Comparison of ENCODE assay signal across 38 cellular contexts in the genomic region with DNA sequence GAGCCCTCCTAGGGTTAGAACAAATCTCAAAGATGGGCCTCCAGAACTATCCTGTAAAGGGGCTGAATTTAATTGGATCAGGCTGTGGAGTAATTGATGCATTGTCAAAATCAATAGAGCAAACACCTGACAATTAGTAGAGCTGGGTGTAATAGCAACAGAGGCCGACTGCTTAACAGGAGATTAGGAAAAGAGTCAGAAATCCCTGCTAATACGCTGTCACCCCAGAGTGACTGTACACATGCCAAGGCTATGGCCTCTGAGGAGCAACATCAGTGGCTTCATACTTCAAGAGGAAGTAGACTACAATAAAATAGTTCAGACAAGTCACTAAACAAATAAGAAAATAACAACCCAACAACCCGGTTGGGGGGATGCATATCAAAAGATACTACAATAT. TPM values are rescaled to one million over a fixed set of nuclear protein-coding genes. Genes with fewer than 3 reads are reported as not detected.
"Had no signal": no experiment of that assay in that cellular context is flagged by ENCODE, and none has a peak within 500 bp of the region (broad histone marks: within the 10 kb centered on the region; RNA-seq: fewer than 3 reads in every experiment).

No MANE protein-coding gene starts in this region.

- H3K27ac Mint-ChIP-seq: activated CD8-positive, alpha-beta T cell treated with anti-CD3 and anti-CD28 coated beads, Interleukin-2, amount 10 ng/mL, durations not matched to agents 7 days and 5 days; activated naive CD8-positive, alpha-beta T cell; activated T-cell treated with anti-CD3 and anti-CD28 coated beads, Interleukin-2, amount 50 U/mL, for 72 hours; immature natural killer cell; nephron; progenitor cell of endocrine pancreas; stimulated activated effector memory CD8-positive, alpha-beta T cell treated with anti-CD3 and anti-CD28 coated beads, Interleukin-12 subunit alpha, Interleukin-12 subunit beta, amount 100 ng/mL, for 72 hours; stimulated activated naive CD8-positive, alpha-beta T cell treated with anti-CD3 and anti-CD28 coated beads, Interleukin-15, amount 100 ng/mL, for 72 hours; T-helper 17 cell; WTC11 had no signal

- H3K4me1 Mint-ChIP-seq: central memory CD8-positive, alpha-beta T cell; immature natural killer cell; stimulated activated effector memory CD8-positive, alpha-beta T cell treated with anti-CD3 and anti-CD28 coated beads, Interleukin-12 subunit alpha, Interleukin-12 subunit beta, amount 100 ng/mL, for 72 hours; stimulated activated naive CD8-positive, alpha-beta T cell treated with anti-CD3 and anti-CD28 coated beads, Interleukin-15, amount 100 ng/mL, for 72 hours had no signal

- H3K9me3 Mint-ChIP-seq: activated T-cell treated with anti-CD3 and anti-CD28 coated beads, Interleukin-2, amount 50 U/mL, for 72 hours; central memory CD8-positive, alpha-beta T cell; immature natural killer cell; nephron; stimulated activated effector memory CD8-positive, alpha-beta T cell treated with anti-CD3 and anti-CD28 coated beads, Interleukin-12 subunit alpha, Interleukin-12 subunit beta, amount 100 ng/mL, for 72 hours; stimulated activated naive CD8-positive, alpha-beta T cell treated with anti-CD3 and anti-CD28 coated beads, Interleukin-15, amount 100 ng/mL, for 72 hours; WTC11 had no signal

- H3K4me1 ChIP-seq: vagina had no signal

- H3K27me3 ChIP-seq: dorsolateral prefrontal cortex, heart left ventricle, neutrophil, ovary, upper lobe of left lung, vagina had no signal

- H3K27me3 Mint-ChIP-seq: activated naive CD8-positive, alpha-beta T cell; central memory CD8-positive, alpha-beta T cell; progenitor cell of endocrine pancreas; stimulated activated naive CD8-positive, alpha-beta T cell treated with anti-CD3 and anti-CD28 coated beads, Interleukin-15, amount 100 ng/mL, for 72 hours; T-helper 17 cell had no signal

- H3K4me3 Mint-ChIP-seq: activated CD8-positive, alpha-beta T cell treated with anti-CD3 and anti-CD28 coated beads, Interleukin-2, amount 10 ng/mL, durations not matched to agents 7 days and 5 days; activated naive CD8-positive, alpha-beta T cell; activated T-cell treated with anti-CD3 and anti-CD28 coated beads, Interleukin-2, amount 50 U/mL, for 72 hours; central memory CD8-positive, alpha-beta T cell; immature natural killer cell; nephron; stimulated activated effector memory CD8-positive, alpha-beta T cell treated with anti-CD3 and anti-CD28 coated beads, Interleukin-12 subunit alpha, Interleukin-12 subunit beta, amount 100 ng/mL, for 72 hours; stimulated activated naive CD8-positive, alpha-beta T cell treated with anti-CD3 and anti-CD28 coated beads, Interleukin-15, amount 100 ng/mL, for 72 hours; T-helper 17 cell; WTC11 had no signal

- H3K36me3 Mint-ChIP-seq: immature natural killer cell; stimulated activated effector memory CD8-positive, alpha-beta T cell treated with anti-CD3 and anti-CD28 coated beads, Interleukin-12 subunit alpha, Interleukin-12 subunit beta, amount 100 ng/mL, for 72 hours; WTC11 had no signal

- H3K4me3 ChIP-seq: dorsolateral prefrontal cortex, heart left ventricle, lower lobe of right lung, ovary, skin epidermis, upper lobe of left lung, vagina had no signal

- H3K9me3 ChIP-seq: heart left ventricle, lower lobe of right lung, neutrophil, ovary, upper lobe of left lung, vagina had no signal

- DNase-seq: activated CD4-positive, alpha-beta T cell treated with anti-CD3 and anti-CD28 coated beads, Interleukin-2, amount 50 U/mL, for 1 hour; activated CD8-positive, alpha-beta T cell treated with anti-CD3 and anti-CD28 coated beads, Interleukin-2, amount 10 ng/mL, durations not matched to agents 7 days and 5 days; activated effector memory CD4-positive, alpha-beta T cell treated with Interleukin-2 at 50 U/mL for 16 hours; activated naive CD4-positive, alpha-beta T cell treated with Interleukin-2 at 50 U/mL for 16 hours; activated T-cell treated with anti-CD3 and anti-CD28 coated beads for 4 hours; activated T-cell treated with anti-CD3 and anti-CD28 coated beads, Interleukin-2, amount 50 U/mL, for 72 hours; anterior cingulate cortex; dorsolateral prefrontal cortex; effector memory CD4-positive, alpha-beta T cell; foreskin fibroblast; heart left ventricle; hypothalamus; immature natural killer cell; kidney; lower lobe of right lung; mesenchymal stem cell; ovary; retina; stimulated activated CD4-positive, alpha-beta T cell treated with anti-CD3 and anti-CD28 coated beads, Interleukin-4, amount 100 ng/mL, for 24 hours; stimulated activated naive CD8-positive, alpha-beta T cell treated with anti-CD3 and anti-CD28 coated beads, Interleukin-15, amount 100 ng/mL, for 72 hours; substantia nigra; SW 1271; T-helper 17 cell; T1000; upper lobe of left lung had no signal

- H3K27ac ChIP-seq: dorsolateral prefrontal cortex, lower lobe of right lung, neutrophil, ovary, upper lobe of left lung, vagina had no signal

- FAIRE-seq: bronchial epithelial cell, colon, kidney had no signal

- ATAC-seq: activated CD8-positive, alpha-beta T cell treated with anti-CD3 and anti-CD28 coated beads, Interleukin-2, amount 10 ng/mL, durations not matched to agents 7 days and 5 days; activated T-cell treated with anti-CD3 and anti-CD28 coated beads, Interleukin-2, amount 50 U/mL, for 72 hours; heart left ventricle; left lobe of liver; lower lobe of right lung; sciatic nerve; stimulated activated effector memory CD8-positive, alpha-beta T cell treated with anti-CD3 and anti-CD28 coated beads, Interleukin-12 subunit alpha, Interleukin-12 subunit beta, amount 100 ng/mL, for 72 hours; stimulated activated naive CD8-positive, alpha-beta T cell treated with anti-CD3 and anti-CD28 coated beads, Interleukin-15, amount 100 ng/mL, for 72 hours; T-helper 17 cell; WTC11 had no signal

RNA-seq across cellular contexts. Expression of a gene that starts 52.5 kb away (rescaled TPM):
- total RNA-seq: activated CD8-positive, alpha-beta T cell treated with anti-CD3 and anti-CD28 coated beads, Interleukin-2, amount 10 ng/mL, durations not matched to agents 7 days and 5 days; activated T-cell treated with anti-CD3 and anti-CD28 coated beads, Interleukin-2, amount 50 U/mL, for 72 hours; bronchial epithelial cell; left lobe of liver; lower lobe of right lung; progenitor cell of endocrine pancreas; T-helper 17 cell; WTC11 had no signal
- polyA plus RNA-seq: immature natural killer cell had no signal

RNA-seq across cellular contexts. Expression of a gene that starts 55.0 kb away (rescaled TPM):
- total RNA-seq: activated CD8-positive, alpha-beta T cell treated with anti-CD3 and anti-CD28 coated beads, Interleukin-2, amount 10 ng/mL, durations not matched to agents 7 days and 5 days had no signal
